ENCODE assay signal across 8 cellular contexts in the genomic region with DNA sequence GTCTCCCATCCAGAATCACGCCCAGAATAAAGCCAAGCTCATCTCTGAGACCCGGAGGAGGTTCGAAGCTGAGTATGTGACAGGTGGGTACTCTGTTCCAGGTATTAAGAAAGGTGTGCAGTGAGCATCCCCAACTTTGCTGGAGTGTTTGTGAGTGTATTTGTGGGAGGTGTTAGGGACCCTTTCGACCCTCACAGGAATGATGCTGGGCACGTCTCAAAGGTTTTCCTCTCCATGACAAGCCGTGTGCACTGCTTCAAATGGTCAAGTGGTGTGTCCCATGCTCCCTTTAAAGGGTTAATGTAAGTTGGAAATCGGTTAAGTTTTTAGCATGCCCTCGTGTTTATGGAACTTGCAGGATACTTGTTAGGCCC. TPM values are rescaled to one million over a fixed set of nuclear protein-coding genes. Genes with fewer than 3 reads are reported as not detected.
A peak's percentile ranks its signal among the peaks of the same experiment; 100 is the strongest.
DNase-seq lines count a peak whose midpoint lies in the region; ATAC-seq, FAIRE-seq and TF ChIP-seq lines count a peak whose summit lies in the region.

No MANE protein-coding gene starts in this region.

- CTCF ChIA-PET in RWPE1 (lab: Yijun Ruan, JAX): no interaction called here

- FAIRE-seq in frontal cortex (lab: Jason Lieb, UNC): no peak

- H3K27me3 Mint-ChIP-seq in progenitor cell of endocrine pancreas: no peaks in the 10 kb centered on the region

- peaks cover 0 to 25% (median 4%) of the 10 kb centered on the region in 3 donors for H3K4me1 ChIP-seq in esophagus squamous epithelium

- H3K27me3 ChIP-seq in GM06990 (replicated peaks; ENCODE audit: control insufficient read depth, insufficient read depth, low read length) (no peaks in the 10 kb centered on the region), esophagus squamous epithelium (no peaks in the 10 kb centered on the region)

- H3K27ac Mint-ChIP-seq in progenitor cell of endocrine pancreas: peak overlapping the region; percentile 71

- H3K9me3 Mint-ChIP-seq in progenitor cell of endocrine pancreas (ENCODE audit: low read depth): peaks cover 20% of the 10 kb centered on the region

- ATAC-seq in HG03442 (IDR thresholded peaks at IDR 0.05; ENCODE audit: unreplicated experiment): no peak

- peak overlapping the region; percentile 73 for H3K27ac ChIP-seq in RWPE1
- peak overlapping the region; percentile 84 to 90 (median 88) for H3K27ac ChIP-seq in esophagus squamous epithelium

- peak overlapping the region; percentile 85 for H3K4me3 Mint-ChIP-seq in progenitor cell of endocrine pancreas (ENCODE audit: low read depth)

- intact Hi-C loops in esophagus squamous epithelium (cut with DNase I): no loop called here
- intact Hi-C loops in posterior vena cava (cut with DNase I): no loop called here

- peaks cover 2% of the 10 kb centered on the region for H3K4me1 Mint-ChIP-seq in progenitor cell of endocrine pancreas (ENCODE audit: low read depth)

- 6 to 25% methylated on average over 3 to 7 of the region's 8 CpGs for WGBS in esophagus squamous epithelium, 2 donors

- H3K4me3 ChIP-seq in GM06990 (replicated peaks; ENCODE audit: low read depth, low read length): peak overlapping the region; percentile 74
- H3K4me3 ChIP-seq in esophagus squamous epithelium: peak overlapping the region; percentile 52 to 77 (median 71)

- H3K36me3 Mint-ChIP-seq in progenitor cell of endocrine pancreas (ENCODE audit: insufficient read depth): peaks cover 1% of the 10 kb centered on the region

- no peak for DNase-seq in GM06990 (ENCODE audit: extremely low read depth, insufficient read length)
- no peak for DNase-seq in RWPE1 (ENCODE audit: low spot score)
- no peak for DNase-seq in esophagus squamous epithelium (lab: John Stamatoyannopoulos, UW)
- DNase-seq in progenitor cell of endocrine pancreas (ENCODE audit: low spot score, unreplicated experiment): no peak
- no peak for DNase-seq in HPDE6-E6E7 (ENCODE audit: extremely low spot score)
- DNase-seq in posterior vena cava (ENCODE audit: low spot score): no peak
- no peak for DNase-seq in frontal cortex (ENCODE audit: low spot score in 2 of 2)

- POLR2A ChIA-PET in RWPE1 (lab: Yijun Ruan, JAX; ENCODE audit: low non-redundant PET): no interaction called here

- TF ChIP-seq POLR2A in esophagus squamous epithelium (IDR thresholded peaks at IDR 0.05): no peak

- no peaks in the 10 kb centered on the region for H3K9me3 ChIP-seq in esophagus squamous epithelium

- TF ChIP-seq CTCF in GM06990 (IDR thresholded peaks at IDR 0.05; ENCODE audit: insufficient read depth, low read length, poor library complexity, severe bottlenecking) (no peak), RWPE1 (conservative IDR thresholded peaks at IDR 0.05; ENCODE audit: low read depth) (no peak), esophagus squamous epithelium (IDR thresholded peaks at IDR 0.05) (no peak), progenitor cell of endocrine pancreas (IDR thresholded peaks at IDR 0.05; ENCODE audit: unreplicated experiment) (no peak)

- no peaks in the 10 kb centered on the region for H3K36me3 ChIP-seq in GM06990 (ENCODE audit: control insufficient read depth, insufficient read depth, low read length)
- H3K36me3 ChIP-seq in esophagus squamous epithelium: no peaks in the 10 kb centered on the region

RNA-seq across cellular contexts. Expression of gene MOSPD2, which starts 0.4 kb away (rescaled TPM):
- total RNA-seq in esophagus squamous epithelium: 10 to 100 TPM; 10.2 to 15.6 (median 11.4) TPM
- 8.4 and 10.1 TPM in 2 replicates for total RNA-seq in progenitor cell of endocrine pancreas
- total RNA-seq in posterior vena cava: 10 to 100 TPM; 11.7 to 13.8 TPM
- total RNA-seq in frontal cortex: 11.8 TPM

RNA-seq across cellular contexts. Expression of gene FANCB, which starts 0.8 kb away (rescaled TPM):
- total RNA-seq in esophagus squamous epithelium (1 to 10 TPM in 3 of 4 donors, under 1 TPM in 1; 0.53 to 7.8 (median 1.8) TPM), progenitor cell of endocrine pancreas (6.6 and 8.0 TPM in 2 replicates), posterior vena cava (1 to 10 TPM; 1.6 to 2.0 TPM), frontal cortex (17.5 TPM)
